Comparison of ENCODE assay signal across 26 cellular contexts in the genomic region with DNA sequence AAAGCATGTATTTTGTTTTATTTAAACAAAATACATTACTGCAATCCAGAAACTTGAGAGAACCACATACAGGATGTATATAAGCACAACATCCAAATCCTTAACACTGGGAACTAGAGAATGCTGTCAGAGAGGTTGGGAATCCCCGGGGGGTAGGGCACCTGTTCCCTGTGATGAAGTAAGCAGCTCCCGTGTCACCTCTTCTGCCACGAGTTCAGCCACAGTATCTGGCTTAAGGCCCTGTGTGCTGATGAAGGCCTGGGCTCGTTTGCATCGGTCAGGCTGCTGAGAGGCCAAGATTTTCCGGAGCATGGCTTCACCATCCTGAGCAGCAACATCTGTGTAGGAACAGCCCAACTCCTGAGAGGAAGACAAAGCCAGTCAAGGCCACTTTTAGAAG.
"Had no signal": no experiment of that assay in that cellular context is flagged by ENCODE, and none has a peak within 500 bp of the region (broad histone marks: within the 10 kb centered on the region; RNA-seq: fewer than 3 reads in every experiment).

No MANE protein-coding gene starts in this region.

- H3K27ac Mint-ChIP-seq: activated CD4-positive, alpha-beta memory T cell treated with anti-CD3 and anti-CD28 coated beads for 36 hours; activated CD4-positive, alpha-beta T cell treated with anti-CD3 and anti-CD28 coated beads, Interleukin-2, amount 10 ng/mL, durations not matched to agents 7 days and 5 days; activated naive CD4-positive, alpha-beta T cell treated with anti-CD3 and anti-CD28 coated beads for 36 hours; brain; T-helper 1 cell treated with Interleukin-12 subunit alpha and Interleukin-12 subunit beta and Interleukin-4 antibody, amounts not matched to agents 30 μg/mL and 1 μg/mL, for 36 hours; WTC11 had no signal

- H3K9me3 ChIP-seq: MG63 had no signal

- H3K27me3 ChIP-seq: MG63 had no signal

- H3K9me3 Mint-ChIP-seq: activated CD4-positive, alpha-beta memory T cell treated with anti-CD3 and anti-CD28 coated beads for 36 hours; activated CD4-positive, alpha-beta T cell treated with anti-CD3 and anti-CD28 coated beads, Interleukin-2, amount 10 ng/mL, durations not matched to agents 7 days and 5 days; activated naive CD4-positive, alpha-beta T cell treated with anti-CD3 and anti-CD28 coated beads for 36 hours; activated T-cell treated with anti-CD3 and anti-CD28 coated beads, Interleukin-2, amount 50 U/mL, for 4 hours; activated T-helper 17 cell treated with anti-CD3 and anti-CD28 coated beads, Interleukin-2, amount 50 U/mL, for 72 hours; brain; central memory CD8-positive, alpha-beta T cell; T-helper 1 cell treated with Interleukin-12 subunit alpha and Interleukin-12 subunit beta and Interleukin-4 antibody, amounts not matched to agents 30 μg/mL and 1 μg/mL, for 36 hours; WTC11 had no signal

- H3K27me3 Mint-ChIP-seq: activated CD4-positive, alpha-beta memory T cell treated with anti-CD3 and anti-CD28 coated beads for 36 hours; activated CD4-positive, alpha-beta T cell treated with anti-CD3 and anti-CD28 coated beads, Interleukin-2, amount 10 ng/mL, durations not matched to agents 7 days and 5 days; activated naive CD8-positive, alpha-beta T cell; activated T-helper 17 cell treated with anti-CD3 and anti-CD28 coated beads, Interleukin-2, amount 50 U/mL, for 72 hours; brain; central memory CD8-positive, alpha-beta T cell had no signal

- H3K9ac ChIP-seq: KMS-11 had no signal

- H3K4me2 ChIP-seq: KMS-11 had no signal

- H3K4me3 Mint-ChIP-seq: activated CD4-positive, alpha-beta memory T cell treated with anti-CD3 and anti-CD28 coated beads for 36 hours; activated CD4-positive, alpha-beta T cell treated with anti-CD3 and anti-CD28 coated beads, Interleukin-2, amount 10 ng/mL, durations not matched to agents 7 days and 5 days; activated naive CD4-positive, alpha-beta T cell treated with anti-CD3 and anti-CD28 coated beads for 36 hours; activated naive CD8-positive, alpha-beta T cell; activated T-cell treated with anti-CD3 and anti-CD28 coated beads, Interleukin-2, amount 50 U/mL, for 4 hours; activated T-helper 17 cell treated with anti-CD3 and anti-CD28 coated beads, Interleukin-2, amount 50 U/mL, for 72 hours; brain; central memory CD8-positive, alpha-beta T cell; T-helper 1 cell treated with Interleukin-12 subunit alpha and Interleukin-12 subunit beta and Interleukin-4 antibody, amounts not matched to agents 30 μg/mL and 1 μg/mL, for 36 hours; WTC11 had no signal

- H3K4me1 Mint-ChIP-seq: activated T-helper 17 cell treated with anti-CD3 and anti-CD28 coated beads, Interleukin-2, amount 50 U/mL, for 72 hours; brain; WTC11 had no signal

- DNase-seq: activated CD4-positive, alpha-beta memory T cell treated with anti-CD3 and anti-CD28 coated beads for 36 hours; activated CD4-positive, alpha-beta T cell treated with anti-CD3 and anti-CD28 coated beads, Interleukin-2, amount 10 ng/mL, durations not matched to agents 7 days and 5 days; activated CD4-positive, CD25-positive, alpha-beta regulatory T cell treated with anti-CD3 and anti-CD28 coated beads, Interleukin-2, amount 50 U/mL, for 72 hours; activated CD8-positive, alpha-beta memory T cell treated with anti-CD3 and anti-CD28 coated beads, Interleukin-2, amount 50 U/mL, for 4 hours; activated gamma-delta T cell; activated naive CD4-positive, alpha-beta T cell treated with anti-CD3 and anti-CD28 coated beads for 36 hours; activated T-cell treated with anti-CD3 and anti-CD28 coated beads, Interleukin-2, amount 50 U/mL, for 4 hours; amygdala; MG63; MV-4-11; NCI-H1092 treated with DMSO at 0.1 percent for 48 hours; NCI-H1417 treated with DMSO at 0.1 percent for 48 hours; NCI-H1694; NCI-H2029; NCI-H2107; NCI-H510A treated with DMSO at 0.1 percent for 48 hours; PC-3; SHP77; T-helper 9 cell had no signal

- ATAC-seq: activated T-cell treated with anti-CD3 and anti-CD28 coated beads, Interleukin-2, amount 50 U/mL, for 4 hours; activated T-helper 17 cell treated with anti-CD3 and anti-CD28 coated beads, Interleukin-2, amount 50 U/mL, for 72 hours; PC-3; WTC11 had no signal

- H3K27ac ChIP-seq: KMS-11 had no signal

- H3K36me3 Mint-ChIP-seq: activated naive CD8-positive, alpha-beta T cell had no signal

- H3K4me3 ChIP-seq: MG63 had no signal
